ENCODE assay signal across 1 cellular context in genomic region chr14:72948481-72949138, GRCh38.
TF ChIP-seq lines count a peak whose summit lies in the region.

No MANE protein-coding gene starts in this region.

TF ChIP-seq in HCT116, 20 proteins besides CTCF, POLR2A, EP300 and RAD21 (continued from another document):
- no peak for TF ChIP-seq SIN3A (IDR thresholded peaks at IDR 0.05; ENCODE audit: low read depth)
- no peak for TF ChIP-seq CEBPB (IDR thresholded peaks at IDR 0.05; ENCODE audit: low read depth)
- TF ChIP-seq ELF1 (IDR thresholded peaks at IDR 0.05; ENCODE audit: borderline replicate concordance, low read depth): no peak
- TF ChIP-seq TCF7L2 (IDR thresholded peaks at IDR 0.05; ENCODE audit: borderline replicate concordance, extremely low read depth, insufficient read depth, insufficient read length): no peak
- TF ChIP-seq ZFX (IDR thresholded peaks at IDR 0.05): no peak
- no peak for TF ChIP-seq YY1 (IDR thresholded peaks at IDR 0.05; ENCODE audit: extremely low read depth, insufficient replicate concordance, low read depth, low read length)
